In genomic region chr6:14499804-14500203, GRCh38 we compare ENCODE assay signal across 12 cellular contexts.
DNase-seq lines count a peak whose midpoint lies in the region; ATAC-seq and TF ChIP-seq lines count a peak whose summit lies in the region.
"Had no signal": no experiment of that assay in that cellular context is flagged by ENCODE, and none has a peak within 500 bp of the region (broad histone marks: within the 10 kb centered on the region; RNA-seq: fewer than 3 reads in every experiment).

No MANE protein-coding gene starts in this region.

- TF ChIP-seq CTCF in endodermal cell (conservative IDR thresholded peaks at IDR 0.05) = no peak
- TF ChIP-seq CTCF in nephron progenitor cell (IDR thresholded peaks at IDR 0.05) = no peak

- peaks cover 12% of the 10 kb centered on the region for H3K4me1 Mint-ChIP-seq in endodermal cell
- H3K4me1 Mint-ChIP-seq in nephron progenitor cell = peaks cover 26% of the 10 kb centered on the region
- H3K4me1 Mint-ChIP-seq: stimulated activated memory B cell treated with anti-CD40 and anti-IgM and Interleukin-4, amounts not matched to agents 10 μg/mL and 1 μg/mL and 100 μg/mL, for 72 hours had no signal

- H3K27me3 Mint-ChIP-seq in endodermal cell (ENCODE audit: insufficient read depth) = no peaks in the 10 kb centered on the region
- H3K27me3 Mint-ChIP-seq in nephron progenitor cell (ENCODE audit: low read depth, poor library complexity) = peaks cover 3% of the 10 kb centered on the region
- H3K27me3 Mint-ChIP-seq: stimulated activated memory B cell treated with anti-CD40 and anti-IgM and Interleukin-4, amounts not matched to agents 10 μg/mL and 1 μg/mL and 100 μg/mL, for 72 hours had no signal

- H3K27ac Mint-ChIP-seq in endodermal cell = peak overlapping the region; percentile 80
- no peak overlapping the region for H3K27ac Mint-ChIP-seq in nephron progenitor cell
- H3K27ac Mint-ChIP-seq: stimulated activated memory B cell treated with anti-CD40 and anti-IgM and Interleukin-4, amounts not matched to agents 10 μg/mL and 1 μg/mL and 100 μg/mL, for 72 hours had no signal

- no peak overlapping the region for H3K4me3 Mint-ChIP-seq in endodermal cell
- H3K4me3 Mint-ChIP-seq in nephron progenitor cell = no peak overlapping the region
- H3K4me3 Mint-ChIP-seq: stimulated activated memory B cell treated with anti-CD40 and anti-IgM and Interleukin-4, amounts not matched to agents 10 μg/mL and 1 μg/mL and 100 μg/mL, for 72 hours had no signal

- no peaks in the 10 kb centered on the region for H3K36me3 ChIP-seq in endodermal cell (ENCODE audit: control insufficient read depth, insufficient read depth, low read length)
- H3K36me3 ChIP-seq: sigmoid colon had no signal

- no peaks in the 10 kb centered on the region for H3K27me3 ChIP-seq in endodermal cell (ENCODE audit: control insufficient read depth, insufficient read depth, low read length, poor library complexity, severe bottlenecking)
- H3K27me3 ChIP-seq: sigmoid colon had no signal

- DNase-seq in Daoy (ENCODE audit: low read depth) (peak; percentile 83), NCI-H524 (lab: John Stamatoyannopoulos, UW) (peak; percentile 72 to 94), endodermal cell (peak; percentile 75), nephron progenitor cell (peak; percentile 26), HT-29 (ENCODE audit: low spot score) (no peak), T-helper 1 cell (no peak)
- DNase-seq: activated T-cell treated with anti-CD3 and anti-CD28 coated beads for 4 hours, dermis blood vessel endothelial cell, sigmoid colon had no signal

- 88 to 90% methylated on average over 7 to 8 of the region's 8 CpGs for WGBS in endodermal cell (ENCODE audit: insufficient coverage in 1 of 2, insufficient read length in 1 of 2), 2 experiments

- peak overlapping the region; percentile 26 for H3K27ac ChIP-seq in endodermal cell (ENCODE audit: low read depth, low read length)
- H3K27ac ChIP-seq: sigmoid colon had no signal

- H3K4me1 ChIP-seq in endodermal cell (ENCODE audit: control insufficient read depth, insufficient read depth, low read length) = peaks cover 2% of the 10 kb centered on the region

- no peak overlapping the region for H3K4me3 ChIP-seq in endodermal cell (ENCODE audit: low read length)
- H3K4me3 ChIP-seq: sigmoid colon had no signal

- H3K9ac ChIP-seq in endodermal cell (ENCODE audit: extremely low read depth, low read length, poor library complexity, severe bottlenecking) = no peak overlapping the region

- peaks cover 13% of the 10 kb centered on the region for H3K9me3 Mint-ChIP-seq in endodermal cell
- H3K9me3 Mint-ChIP-seq in nephron progenitor cell = peaks cover 19% of the 10 kb centered on the region

- ATAC-seq in HG02870 (IDR thresholded peaks at IDR 0.05; ENCODE audit: unreplicated experiment) (no peak), GM18511 (IDR thresholded peaks at IDR 0.05; ENCODE audit: unreplicated experiment) (no peak)
- ATAC-seq: stimulated activated memory B cell treated with anti-CD40 and anti-IgM and Interleukin-4, amounts not matched to agents 10 μg/mL and 1 μg/mL and 100 μg/mL, for 72 hours had no signal

- H3K36me3 Mint-ChIP-seq in endodermal cell (ENCODE audit: low read depth) (peaks cover 65% of the 10 kb centered on the region), nephron progenitor cell (ENCODE audit: low read depth) (peaks cover 10% of the 10 kb centered on the region)

- H3K9me3 ChIP-seq in endodermal cell (ENCODE audit: control insufficient read depth, low read length) = peaks cover 14% of the 10 kb centered on the region
- H3K9me3 ChIP-seq: sigmoid colon had no signal

Comparison
In these comparisons a context has a peak if more than half of its experiments do, and no peak if none do; other contexts are left out.
1. DNase-seq: peak in Daoy (single experiment), NCI-H524 (2 of 2), endodermal cell (single experiment) and nephron progenitor cell (single experiment); none in HT-29 (single experiment) and T-helper 1 cell (0 of 5).